Comparison of ENCODE assay signal across 21 cellular contexts in genomic region chr14:85250369-85250768, GRCh38.
A peak's percentile ranks its signal among the peaks of the same experiment; 100 is the strongest.
DNase-seq lines count a peak whose midpoint lies in the region; ATAC-seq and TF ChIP-seq lines count a peak whose summit lies in the region.
"Had no signal": no experiment of that assay in that cellular context is flagged by ENCODE, and none has a peak within 500 bp of the region (broad histone marks: within the 10 kb centered on the region; RNA-seq: fewer than 3 reads in every experiment).

No MANE protein-coding gene starts in this region.

- no peaks in the 10 kb centered on the region for H3K36me3 Mint-ChIP-seq in glutamatergic neuron (ENCODE audit: unreplicated experiment)
- H3K36me3 Mint-ChIP-seq: stimulated activated naive B cell treated with anti-CD40 and anti-IgM and Interleukin-4, amounts not matched to agents 10 μg/mL and 1 μg/mL and 100 μg/mL, for 72 hours had no signal

- peaks cover 12% of the 10 kb centered on the region for H3K9me3 Mint-ChIP-seq in glutamatergic neuron (ENCODE audit: unreplicated experiment)

- H3K36me3 ChIP-seq in PC-9 (ENCODE audit: low read depth), result no peaks in the 10 kb centered on the region
- H3K36me3 ChIP-seq: heart left ventricle, neutrophil, upper lobe of right lung had no signal

- no peak overlapping the region for H3K4me2 ChIP-seq in PC-9

- H4K20me1 ChIP-seq in PC-9 (ENCODE audit: insufficient read depth), result no peaks in the 10 kb centered on the region

- H3K79me2 ChIP-seq in PC-9 (ENCODE audit: low read depth), result no peaks in the 10 kb centered on the region

- H3K4me3 ChIP-seq in PC-9, result no peak overlapping the region
- H3K4me3 ChIP-seq: heart left ventricle, lung, upper lobe of right lung had no signal

- intact Hi-C loops in PC-9 (cut with micrococcal nuclease; ENCODE audit: unreplicated experiment), result loop anchor here (2.0 kb wide), 1 partner anchor 276 kb away; no protein-coding TSS in a partner anchor

- no peak overlapping the region for H2AFZ ChIP-seq in PC-9

- no peak overlapping the region for H3K4me3 Mint-ChIP-seq in glutamatergic neuron (ENCODE audit: unreplicated experiment)
- H3K4me3 Mint-ChIP-seq: central memory CD8-positive, alpha-beta T cell; stimulated activated naive B cell treated with anti-CD40 and anti-IgM and Interleukin-4, amounts not matched to agents 10 μg/mL and 1 μg/mL and 100 μg/mL, for 72 hours had no signal

- in situ Hi-C loops in ACHN (cut with HindIII; ENCODE audit: low pct_ligation_motif_present, low pct_unique_long_range_greater_than_20kb, low sequenced_read_pairs), result no loop called here

- peaks cover 34% of the 10 kb centered on the region for H3K4me1 Mint-ChIP-seq in glutamatergic neuron (ENCODE audit: low read depth, unreplicated experiment)
- H3K4me1 Mint-ChIP-seq: central memory CD8-positive, alpha-beta T cell; stimulated activated naive B cell treated with anti-CD40 and anti-IgM and Interleukin-4, amounts not matched to agents 10 μg/mL and 1 μg/mL and 100 μg/mL, for 72 hours had no signal

- DNase-seq in NCI-H1092 (lab: John Stamatoyannopoulos, UW) (peak; percentile 8), PC-9 (peak; percentile 33 to 42), glutamatergic neuron (no peak), pulmonary artery endothelial cell (ENCODE audit: low read depth, low spot score) (peak; percentile 55), ACHN (no peak), NOMO-1 treated with DMSO at 0.1 percent for 48 hours (lab: John Stamatoyannopoulos, UW; ENCODE audit: unreplicated experiment) (no peak)
- DNase-seq: activated CD4-positive, alpha-beta T cell treated with anti-CD3 and anti-CD28 coated beads for 1 hour; activated T-cell treated with anti-CD3 and anti-CD28 coated beads, Interleukin-2, amount 50 U/mL, for 1 hour; C1 segment of cervical spinal cord; EL; heart left ventricle; NCI-H226; stimulated activated naive B cell treated with anti-CD40 and anti-IgM and Interleukin-4, amounts not matched to agents 10 μg/mL and 1 μg/mL and 100 μg/mL, for 72 hours; T-helper 1 cell; upper lobe of right lung had no signal

- peak overlapping the region; percentile 82 for H3K27ac Mint-ChIP-seq in glutamatergic neuron (ENCODE audit: unreplicated experiment)
- H3K27ac Mint-ChIP-seq: stimulated activated naive B cell treated with anti-CD40 and anti-IgM and Interleukin-4, amounts not matched to agents 10 μg/mL and 1 μg/mL and 100 μg/mL, for 72 hours had no signal

- POLR2A ChIA-PET in PC-9 (lab: Charles Lee; ENCODE audit: unreplicated experiment), result no interaction called here

- no peak overlapping the region for H3K27ac ChIP-seq in PC-9
- H3K27ac ChIP-seq: heart left ventricle, neutrophil, upper lobe of right lung had no signal

- CTCF ChIA-PET in PC-9 (lab: Charles Lee), result no interaction called here

- no peak for TF ChIP-seq CTCF in PC-9 (conservative IDR thresholded peaks at IDR 0.05)
- TF ChIP-seq CTCF in glutamatergic neuron (IDR thresholded peaks at IDR 0.05; ENCODE audit: partially characterized antibody, unreplicated experiment), result no peak

- no peaks in the 10 kb centered on the region for H3K4me1 ChIP-seq in PC-9 (replicated peaks; ENCODE audit: insufficient read depth)
- H3K4me1 ChIP-seq: upper lobe of right lung had no signal

- no peaks in the 10 kb centered on the region for H3K9me2 ChIP-seq in PC-9 (ENCODE audit: insufficient read depth)

- H3F3A ChIP-seq in PC-9 (ENCODE audit: insufficient read depth, low read depth), result no peaks in the 10 kb centered on the region

- H3K9me3 ChIP-seq in PC-9 (ENCODE audit: insufficient read depth, low read depth), result no peaks in the 10 kb centered on the region
- H3K9me3 ChIP-seq: heart left ventricle, neutrophil, upper lobe of right lung had no signal

- H3K27me3 Mint-ChIP-seq in glutamatergic neuron (ENCODE audit: unreplicated experiment), result peaks cover 10% of the 10 kb centered on the region
- H3K27me3 Mint-ChIP-seq: central memory CD8-positive, alpha-beta T cell; stimulated activated naive B cell treated with anti-CD40 and anti-IgM and Interleukin-4, amounts not matched to agents 10 μg/mL and 1 μg/mL and 100 μg/mL, for 72 hours had no signal

- no TSS peak for BruUV-seq in PC-9 (replicated peaks; lab: Mats Ljungman, UMichigan)

- no peak for ATAC-seq in HG03571 (IDR thresholded peaks at IDR 0.05; ENCODE audit: unreplicated experiment)
- no peak for ATAC-seq in GM21360 (IDR thresholded peaks at IDR 0.05; ENCODE audit: unreplicated experiment)
- ATAC-seq: heart left ventricle; Panc1; stimulated activated naive B cell treated with anti-CD40 and anti-IgM and Interleukin-4, amounts not matched to agents 10 μg/mL and 1 μg/mL and 100 μg/mL, for 72 hours; upper lobe of right lung had no signal

- no peaks in the 10 kb centered on the region for H3K27me3 ChIP-seq in PC-9 (ENCODE audit: insufficient read depth, low read depth)
- H3K27me3 ChIP-seq: heart left ventricle, neutrophil, upper lobe of right lung had no signal

Comparison
In these comparisons a context has a peak if more than half of its experiments do, and no peak if none do; other contexts are left out.
1. DNase-seq: peak in NCI-H1092 (single experiment), PC-9 (2 of 2) and pulmonary artery endothelial cell (single experiment); none in glutamatergic neuron (single experiment), ACHN (single experiment) and NOMO-1 treated with DMSO at 0.1 percent for 48 hours (single experiment).